Comparison of ENCODE assay signal across 15 cellular contexts in the genomic region with DNA sequence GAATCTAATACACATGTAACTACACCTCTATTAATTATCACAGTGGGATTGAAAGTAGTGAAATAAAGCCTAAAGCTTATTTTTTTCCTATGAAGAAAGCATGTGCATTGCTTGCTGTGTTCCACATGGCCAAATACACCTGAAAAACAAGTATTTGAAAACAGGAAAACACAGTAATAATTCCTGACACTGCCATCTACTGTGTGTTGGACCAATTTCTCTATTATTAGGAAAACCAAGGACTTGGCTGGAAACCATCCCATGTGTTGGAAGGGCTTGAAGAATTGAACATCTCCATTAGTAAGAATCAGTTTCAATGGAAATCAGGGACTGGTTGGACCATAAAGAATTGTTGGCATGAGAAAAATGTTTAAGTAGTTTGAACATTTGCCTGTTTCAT.
"Had no signal": no experiment of that assay in that cellular context is flagged by ENCODE, and none has a peak within 500 bp of the region (broad histone marks: within the 10 kb centered on the region; RNA-seq: fewer than 3 reads in every experiment).

No MANE protein-coding gene starts in this region.

- H3K27me3 ChIP-seq: neural progenitor cell, pancreas, transverse colon had no signal

- H3K36me3 ChIP-seq: neural progenitor cell, pancreas, transverse colon had no signal

- H3K4me3 ChIP-seq: lung, neural progenitor cell, pancreas, smooth muscle cell, transverse colon had no signal

- H3K9me3 ChIP-seq: pancreas had no signal

- H3K4me1 ChIP-seq: neural progenitor cell, pancreas had no signal

- DNase-seq: activated CD4-positive, alpha-beta T cell treated with anti-CD3 and anti-CD28 coated beads for 48 hours; activated naive CD4-positive, alpha-beta T cell treated with anti-CD3 and anti-CD28 coated beads, Interleukin-2, amount 10 ng/mL, durations not matched to agents 7 days and 5 days; central memory CD4-positive, alpha-beta T cell; effector memory CD4-positive, alpha-beta T cell; hypothalamus; midbrain; pancreas; T-helper 17 cell; transverse colon had no signal

- H3K27ac ChIP-seq: neural progenitor cell, pancreas, transverse colon had no signal

- ATAC-seq: activated T-helper 17 cell treated with anti-CD3 and anti-CD28 coated beads, Interleukin-2, amount 50 U/mL, for 72 hours; pancreas; stimulated activated memory B cell treated with anti-CD40 and anti-IgM and Interleukin-4, amounts not matched to agents 10 μg/mL and 1 μg/mL and 100 μg/mL, for 72 hours; T-helper 17 cell; WTC11 had no signal
